ENCODE assay signal across 1 cellular context in genomic region chr10:61974611-61975010, GRCh38.
A peak's percentile ranks its signal among the peaks of the same experiment; 100 is the strongest.
TF ChIP-seq lines count a peak whose summit lies in the region.

No MANE protein-coding gene starts in this region.

TF ChIP-seq in HEK293, 187 proteins besides CTCF, POLR2A, EP300 and RAD21 (continued from another document):
- no peak for TF ChIP-seq REST (tag by site-specific recombination; IDR thresholded peaks at IDR 0.05)
- TF ChIP-seq ZNF580 (tag by site-specific recombination; IDR thresholded peaks at IDR 0.05), result no peak
- 0 out of 2 replicates have a peak, but pooled peaks have one; percentile 20 for TF ChIP-seq ZNF132 (tag by site-specific recombination; IDR thresholded peaks at IDR 0.05; ENCODE audit: borderline replicate concordance)
- TF ChIP-seq TCF7L2 (IDR thresholded peaks at IDR 0.05; ENCODE audit: borderline replicate concordance, low read depth, low read length), result no peak; the same call in 1 of the 2 replicates
- TF ChIP-seq ZNF777 (tag by site-specific recombination; IDR thresholded peaks at IDR 0.05; ENCODE audit: borderline replicate concordance), result no peak
- TF ChIP-seq ZNF146 (tag by site-specific recombination; IDR thresholded peaks at IDR 0.05), result 0 out of 2 replicates have a peak, but pooled peaks have one; percentile 22
- TF ChIP-seq ZNF48 (tag by site-specific recombination; IDR thresholded peaks at IDR 0.05), result no peak
- peak; percentile 63; the same call in 1 of the 2 replicates for TF ChIP-seq MZF1 (tag by site-specific recombination; IDR thresholded peaks at IDR 0.05; ENCODE audit: borderline replicate concordance)
- peak; percentile 86 for TF ChIP-seq ZNF843 (tag by site-specific recombination; IDR thresholded peaks at IDR 0.05)
- TF ChIP-seq BCL6B (tag by site-specific recombination; IDR thresholded peaks at IDR 0.05), result peak; percentile 83
- no peak for TF ChIP-seq ZNF274 (IDR thresholded peaks at IDR 0.05; ENCODE audit: low read length)
- TF ChIP-seq ZNF274 (tag by site-specific recombination; IDR thresholded peaks at IDR 0.05; ENCODE audit: borderline replicate concordance), result no peak
